In genomic region chr3:159238646-159239045, GRCh38 we compare ENCODE assay signal across 21 cellular contexts.
DNase-seq lines count a peak whose midpoint lies in the region; ATAC-seq, FAIRE-seq and TF ChIP-seq lines count a peak whose summit lies in the region.
"Had no signal": no experiment of that assay in that cellular context is flagged by ENCODE, and none has a peak within 500 bp of the region (broad histone marks: within the 10 kb centered on the region; RNA-seq: fewer than 3 reads in every experiment).

No MANE protein-coding gene starts in this region.

- H3K4me3 ChIP-seq in OCI-LY7 (ENCODE audit: low read depth, low read length, poor library complexity, severe bottlenecking) (no peak overlapping the region), small intestine (ENCODE audit: low read depth in 1 of 2, low read length in 2 of 2) (no peak overlapping the region)
- H3K4me3 ChIP-seq: Peyer's patch had no signal

- H3K27ac ChIP-seq in OCI-LY7 (ENCODE audit: low read depth, low read length, poor library complexity, severe bottlenecking) (no peak overlapping the region), small intestine (ENCODE audit: low read depth in 1 of 2, low read length in 1 of 2) (peak overlapping the region in 1 of 2 donors; percentile 27)
- H3K27ac ChIP-seq: C4-2B, Peyer's patch had no signal

- TF ChIP-seq CTCF in OCI-LY7 (conservative IDR thresholded peaks at IDR 0.05; ENCODE audit: low read length) = no peak

- no peaks in the 10 kb centered on the region for H3K27me3 ChIP-seq in small intestine (ENCODE audit: control insufficient read depth in 2 of 2, insufficient read depth in 2 of 2, low read length in 2 of 2)
- H3K27me3 ChIP-seq: Peyer's patch had no signal

- CTCF ChIA-PET in OCI-LY7 (lab: Charles Lee; ENCODE audit: unreplicated experiment) = no interaction called here

- POLR2A ChIA-PET in OCI-LY7 (lab: Charles Lee) = interaction anchor here (1.4 kb wide), 1 partner anchor 27 kb away, joined by 5 read pairs; no protein-coding TSS in a partner anchor

- no peaks in the 10 kb centered on the region for H4K20me1 ChIP-seq in OCI-LY7 (ENCODE audit: insufficient read depth, low read length)

- no peak overlapping the region for H3K4me2 ChIP-seq in OCI-LY7 (ENCODE audit: low read length)

- WGBS in small intestine, 3 donors = 76 to 77% (median 77%) methylated on average over 2 of the region's 2 CpGs

- H3K9me2 ChIP-seq in OCI-LY7 (ENCODE audit: insufficient read depth, low read length) = no peaks in the 10 kb centered on the region

- no peaks in the 10 kb centered on the region for H3K36me3 ChIP-seq in OCI-LY7 (ENCODE audit: insufficient read depth, low read length)
- no peaks in the 10 kb centered on the region for H3K36me3 ChIP-seq in small intestine (ENCODE audit: control insufficient read depth in 2 of 2, insufficient read depth in 2 of 2, low read length in 2 of 2)
- H3K36me3 ChIP-seq: Peyer's patch had no signal

- BruUV-seq in OCI-LY7 (replicated peaks; lab: Mats Ljungman, UMichigan) = no TSS peak

- H3K9me3 ChIP-seq in OCI-LY7 (ENCODE audit: low read length) (no peaks in the 10 kb centered on the region), small intestine (ENCODE audit: control insufficient read depth, low read depth) (no peaks in the 10 kb centered on the region)
- H3K9me3 ChIP-seq: Peyer's patch had no signal

- peak; percentile 68 for ATAC-seq in SK-N-SH treated with all-trans-retinoic acid at 6 μM for 48 hours
- ATAC-seq in GM21576 (IDR thresholded peaks at IDR 0.05; ENCODE audit: unreplicated experiment) = no peak

- H3K4me1 ChIP-seq in OCI-LY7 (ENCODE audit: insufficient read depth, low read length, poor library complexity, severe bottlenecking) (no peaks in the 10 kb centered on the region), small intestine (ENCODE audit: control insufficient read depth in 2 of 2, insufficient read depth in 1 of 2, low read depth in 1 of 2, low read length in 1 of 2) (no peaks in the 10 kb centered on the region)
- H3K4me1 ChIP-seq: Peyer's patch had no signal

- FAIRE-seq in small intestine (lab: Jason Lieb, UNC) = no peak
- FAIRE-seq: A204.1, GM12891 had no signal

- intact Hi-C loops in OCI-LY7 (cut with micrococcal nuclease; ENCODE audit: unreplicated experiment) = no loop called here

- no peaks in the 10 kb centered on the region for H3K79me2 ChIP-seq in OCI-LY7 (ENCODE audit: insufficient read depth, low read depth, low read length)

- no peak overlapping the region for H2AFZ ChIP-seq in OCI-LY7 (ENCODE audit: low read length)

- DNase-seq in AG20443 (ENCODE audit: low spot score) (peak; percentile 15), LHCN-M2 (ENCODE audit: low read depth) (peak; percentile 68), iris pigment epithelial cell (ENCODE audit: low read depth) (peak; percentile 49), OCI-LY7 (ENCODE audit: low spot score) (no peak), small intestine (no peak), NCI-H2107 treated with DMSO at 0.1 percent for 48 hours (lab: John Stamatoyannopoulos, UW; ENCODE audit: unreplicated experiment) (no peak)
- DNase-seq: DMS 273 treated with DMSO at 0.1 percent for 48 hours, GF-D8, GOT3, NCI-H1105 treated with DMSO at 0.1 percent for 48 hours, NCI-H1694 treated with DMSO at 0.1 percent for 48 hours, NCI-H2171, NCI-H446 treated with DMSO at 0.1 percent for 48 hours, NCI-H774, Peyer's patch, Right ventricle myocardium superior had no signal

TF ChIP-seq in SK-N-SH treated with all-trans-retinoic acid at 6 μM for 48 hours, 23 proteins besides CTCF, POLR2A, EP300 and RAD21:
- no peak for TF ChIP-seq RARB (CRISPR knock-in tag; IDR thresholded peaks at IDR 0.05)
- TF ChIP-seq POU6F1 (CRISPR knock-in tag; IDR thresholded peaks at IDR 0.05; ENCODE audit: borderline replicate concordance, low read depth) = no peak
- TF ChIP-seq ZNF8 (CRISPR knock-in tag; IDR thresholded peaks at IDR 0.05) = no peak
- no peak for TF ChIP-seq CSRNP3 (CRISPR knock-in tag; IDR thresholded peaks at IDR 0.05)
- no peak for TF ChIP-seq ZFP3 (CRISPR knock-in tag; IDR thresholded peaks at IDR 0.05)
- TF ChIP-seq PPARA (CRISPR knock-in tag; IDR thresholded peaks at IDR 0.05; ENCODE audit: borderline replicate concordance) = no peak
- TF ChIP-seq SNAI2 (CRISPR knock-in tag; IDR thresholded peaks at IDR 0.05) = no peak
- TF ChIP-seq ESRRG (CRISPR knock-in tag; IDR thresholded peaks at IDR 0.05) = no peak
- no peak for TF ChIP-seq GLIS3 (CRISPR knock-in tag; IDR thresholded peaks at IDR 0.05)
- no peak for TF ChIP-seq BACH2 (CRISPR knock-in tag; IDR thresholded peaks at IDR 0.05; ENCODE audit: borderline replicate concordance)
- TF ChIP-seq ZFP30 (CRISPR knock-in tag; IDR thresholded peaks at IDR 0.05) = no peak
- no peak for TF ChIP-seq ZNF565 (CRISPR knock-in tag; conservative IDR thresholded peaks at IDR 0.05; ENCODE audit: low read depth)

Comparison
In these comparisons a context has a peak if more than half of its experiments do, and no peak if none do; other contexts are left out.
1. DNase-seq: peak in AG20443 (single experiment), LHCN-M2 (single experiment) and iris pigment epithelial cell (single experiment); none in OCI-LY7 (single experiment), small intestine (single experiment) and NCI-H2107 treated with DMSO at 0.1 percent for 48 hours (single experiment).